ENCODE assay signal across 20 cellular contexts in the genomic region with DNA sequence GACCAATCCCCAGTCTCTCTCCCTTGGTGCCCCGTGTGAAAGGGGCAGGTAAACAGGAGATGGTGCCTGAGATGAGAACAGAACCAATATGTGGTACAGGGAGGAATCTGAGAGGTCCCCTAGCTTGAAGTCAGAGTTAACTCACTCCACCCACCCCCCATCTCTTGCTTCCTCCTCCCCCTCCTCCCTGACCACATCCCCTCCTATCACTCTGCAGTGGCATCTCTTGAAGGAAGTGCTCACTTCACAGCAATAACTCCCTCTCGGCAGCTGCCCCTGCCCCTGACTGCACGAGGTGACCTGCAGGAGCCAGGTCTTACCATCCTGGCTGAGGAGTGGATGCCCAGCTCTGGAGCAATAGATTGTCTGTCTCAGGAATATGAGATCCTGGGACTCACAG.
A peak's percentile ranks its signal among the peaks of the same experiment; 100 is the strongest.
DNase-seq lines count a peak whose midpoint lies in the region; ATAC-seq and TF ChIP-seq lines count a peak whose summit lies in the region.
"Had no signal": no experiment of that assay in that cellular context is flagged by ENCODE, and none has a peak within 500 bp of the region (broad histone marks: within the 10 kb centered on the region; RNA-seq: fewer than 3 reads in every experiment).

No MANE protein-coding gene starts in this region.

- TF ChIP-seq RAD21 in SK-N-SH (IDR thresholded peaks at IDR 0.05; ENCODE audit: low read length): no peak

- WGBS in SK-N-SH (ENCODE audit: low lambda C conversion rate): 60% methylated on average over 3 of the region's 3 CpGs

- peaks cover 27% of the 10 kb centered on the region for H3F3A ChIP-seq in SK-N-SH (replicated peaks; ENCODE audit: insufficient read depth)

- intact Hi-C loops in upper lobe of right lung (cut with DNase I): no loop called here

- no peak overlapping the region for H3K4me3 ChIP-seq in SK-N-SH (ENCODE audit: low read depth in 2 of 2, low read length in 1 of 2)
- no peak overlapping the region for H3K4me3 ChIP-seq in adipocyte (ENCODE audit: low read length)
- no peak overlapping the region for H3K4me3 ChIP-seq in upper lobe of right lung
- H3K4me3 ChIP-seq: coronary artery, testis had no signal

- ATAC-seq in SK-N-SH treated with all-trans-retinoic acid at 6 μM for 48 hours: no peak
- peak; percentile 51 to 64 for ATAC-seq in natural killer cell treated with Interleukin-12 subunit alpha and Interleukin-12 subunit beta and Interleukin-15 and Interleukin-18, amount 100 ng/mL, for 72 hours
- ATAC-seq in upper lobe of right lung: peak; percentile 26
- ATAC-seq in GM18519 (IDR thresholded peaks at IDR 0.05; ENCODE audit: low FRiP score, unreplicated experiment): no peak
- ATAC-seq in GM21717 (IDR thresholded peaks at IDR 0.05; ENCODE audit: unreplicated experiment): no peak
- ATAC-seq: right cardiac atrium, WTC11 had no signal

- H3K4me3 Mint-ChIP-seq in natural killer cell treated with Interleukin-12 subunit alpha and Interleukin-12 subunit beta and Interleukin-15 and Interleukin-18, amount 100 ng/mL, for 72 hours: peak overlapping the region; percentile 26
- H3K4me3 Mint-ChIP-seq: CD4-positive, alpha-beta memory T cell; T-cell; WTC11 had no signal

- H3K9ac ChIP-seq in SK-N-SH (no peak overlapping the region), adipocyte (ENCODE audit: low read length) (peak overlapping the region; percentile 84)

- no peaks in the 10 kb centered on the region for H3K9me2 ChIP-seq in SK-N-SH

- H3K27me3 ChIP-seq in SK-N-SH (ENCODE audit: insufficient read depth) (no peaks in the 10 kb centered on the region), adipocyte (replicated peaks; ENCODE audit: control insufficient read depth, insufficient read depth, low read length) (no peaks in the 10 kb centered on the region), upper lobe of right lung (no peaks in the 10 kb centered on the region)
- H3K27me3 ChIP-seq: testis had no signal

- H3K4me1 Mint-ChIP-seq in natural killer cell treated with Interleukin-12 subunit alpha and Interleukin-12 subunit beta and Interleukin-15 and Interleukin-18, amount 100 ng/mL, for 72 hours (ENCODE audit: low read depth in 2 of 2): peaks cover 7 to 8% of the 10 kb centered on the region in 2 donors
- H3K4me1 Mint-ChIP-seq: CD4-positive, alpha-beta memory T cell had no signal

- no peaks in the 10 kb centered on the region for H4K20me1 ChIP-seq in SK-N-SH (ENCODE audit: insufficient read depth)

- H3K4me2 ChIP-seq in SK-N-SH: peak overlapping the region; percentile 68

- H3K27me3 Mint-ChIP-seq in natural killer cell treated with Interleukin-12 subunit alpha and Interleukin-12 subunit beta and Interleukin-15 and Interleukin-18, amount 100 ng/mL, for 72 hours: peaks cover 4 to 8% of the 10 kb centered on the region in 2 donors

- H3K27ac ChIP-seq in SK-N-SH (ENCODE audit: low read depth in 2 of 2, low read length in 1 of 2): peak overlapping the region; percentile 84 to 94; a peak in 2 of 4 replicates
- no peak overlapping the region for H3K27ac ChIP-seq in upper lobe of right lung
- H3K27ac ChIP-seq: testis had no signal

- H2AFZ ChIP-seq in SK-N-SH (ENCODE audit: low read depth): peak overlapping the region; percentile 19; the same call in 1 of the 2 replicates

- TF ChIP-seq CTCF in SK-N-SH (IDR thresholded peaks at IDR 0.05): no peak
- no peak for TF ChIP-seq CTCF in upper lobe of right lung (IDR thresholded peaks at IDR 0.05)

- DNase-seq in SK-N-SH (no peak), adipocyte (ENCODE audit: low read depth) (no peak), upper lobe of right lung (no peak), NCI-H510A (lab: John Stamatoyannopoulos, UW) (no peak)
- no peak for DNase-seq in natural killer cell treated with Interleukin-12 subunit alpha and Interleukin-12 subunit beta and Interleukin-15 and Interleukin-18, amount 100 ng/mL, for 72 hours (ENCODE audit: low spot score)
- DNase-seq: 8988T; activated gamma-delta T cell; CD4-positive, alpha-beta memory T cell; DMS79; NCI-H774; RPMI8226; stimulated activated CD4-positive, alpha-beta T cell treated with anti-CD3 and anti-CD28 coated beads, Interleukin-1b, Interleukin-23, amount 100 ng/mL, for 48 hours; testis had no signal

- H3K36me3 Mint-ChIP-seq in natural killer cell treated with Interleukin-12 subunit alpha and Interleukin-12 subunit beta and Interleukin-15 and Interleukin-18, amount 100 ng/mL, for 72 hours: no peaks in the 10 kb centered on the region
- H3K36me3 Mint-ChIP-seq: CD4-positive, alpha-beta memory T cell; T-cell; WTC11 had no signal

- CTCF ChIA-PET in SK-N-SH (lab: Yijun Ruan, JAX): no interaction called here

- POLR2A ChIA-PET in SK-N-SH (lab: Yijun Ruan, JAX): no interaction called here

- no peak for TF ChIP-seq EP300 in SK-N-SH (IDR thresholded peaks at IDR 0.05; ENCODE audit: borderline replicate concordance in 1 of 2, low read depth in 1 of 2, low read length in 1 of 2)

- no peaks in the 10 kb centered on the region for H3K36me3 ChIP-seq in SK-N-SH (replicated peaks in 1 of 2; ENCODE audit: control insufficient read depth in 1 of 2, insufficient read depth in 2 of 2, low read length in 1 of 2)
- H3K36me3 ChIP-seq in adipocyte (ENCODE audit: control insufficient read depth, insufficient read depth, low read length, severe bottlenecking): no peaks in the 10 kb centered on the region
- no peaks in the 10 kb centered on the region for H3K36me3 ChIP-seq in upper lobe of right lung

- H3K9me3 ChIP-seq in SK-N-SH (no peaks in the 10 kb centered on the region), adipocyte (ENCODE audit: control insufficient read depth, low read length) (no peaks in the 10 kb centered on the region), upper lobe of right lung (no peaks in the 10 kb centered on the region)
- H3K9me3 ChIP-seq: testis had no signal

- H3K4me1 ChIP-seq in SK-N-SH (ENCODE audit: control insufficient read depth in 1 of 2, insufficient read depth in 2 of 2, low read depth in 1 of 2, low read length in 1 of 2) (peaks cover 10 to 12% of the 10 kb centered on the region in 2 experiments; a peak in 3 of 4 replicates), adipocyte (ENCODE audit: control insufficient read depth, insufficient read depth, low read length) (peaks cover 41% of the 10 kb centered on the region), upper lobe of right lung (peaks cover 6% of the 10 kb centered on the region)

- no peaks in the 10 kb centered on the region for H3K79me2 ChIP-seq in SK-N-SH (ENCODE audit: insufficient read depth)

- H3K9me3 Mint-ChIP-seq in natural killer cell treated with Interleukin-12 subunit alpha and Interleukin-12 subunit beta and Interleukin-15 and Interleukin-18, amount 100 ng/mL, for 72 hours: peaks cover 2% of the 10 kb centered on the region
- H3K9me3 Mint-ChIP-seq: T-cell had no signal

- H3K27ac Mint-ChIP-seq in natural killer cell treated with Interleukin-12 subunit alpha and Interleukin-12 subunit beta and Interleukin-15 and Interleukin-18, amount 100 ng/mL, for 72 hours: peak overlapping the region in 1 of 2 donors; percentile 77
- H3K27ac Mint-ChIP-seq: CD4-positive, alpha-beta memory T cell; T-cell; WTC11 had no signal

TF ChIP-seq in SK-N-SH, 30 proteins besides CTCF, POLR2A, EP300 and RAD21 (continues in another document):
- TF ChIP-seq SMC3 (IDR thresholded peaks at IDR 0.05; ENCODE audit: low read depth, low read length) (no peak), SIN3A (IDR thresholded peaks at IDR 0.05; ENCODE audit: borderline replicate concordance, low read depth, low read length) (no peak), USF1 (IDR thresholded peaks at IDR 0.05; ENCODE audit: borderline replicate concordance, low read depth) (no peak), FOXJ3 (CRISPR knock-in tag; IDR thresholded peaks at IDR 0.05) (no peak), ELF1 (IDR thresholded peaks at IDR 0.05) (no peak), MXI1 (IDR thresholded peaks at IDR 0.05; ENCODE audit: low read depth, low read length) (no peak), NFIC (IDR thresholded peaks at IDR 0.05; ENCODE audit: borderline replicate concordance) (no peak), NRF1 (IDR thresholded peaks at IDR 0.05; ENCODE audit: low read depth, low read length) (no peak), MEF2A (IDR thresholded peaks at IDR 0.05; ENCODE audit: borderline replicate concordance, low read depth) (no peak), POLR2AphosphoS5 (IDR thresholded peaks at IDR 0.05; ENCODE audit: low read depth, low read length) (no peak)

TF ChIP-seq in SK-N-SH treated with all-trans-retinoic acid at 6 μM for 48 hours, 23 proteins besides CTCF, POLR2A, EP300 and RAD21 (continues in another document):
- TF ChIP-seq, protein P1, sequence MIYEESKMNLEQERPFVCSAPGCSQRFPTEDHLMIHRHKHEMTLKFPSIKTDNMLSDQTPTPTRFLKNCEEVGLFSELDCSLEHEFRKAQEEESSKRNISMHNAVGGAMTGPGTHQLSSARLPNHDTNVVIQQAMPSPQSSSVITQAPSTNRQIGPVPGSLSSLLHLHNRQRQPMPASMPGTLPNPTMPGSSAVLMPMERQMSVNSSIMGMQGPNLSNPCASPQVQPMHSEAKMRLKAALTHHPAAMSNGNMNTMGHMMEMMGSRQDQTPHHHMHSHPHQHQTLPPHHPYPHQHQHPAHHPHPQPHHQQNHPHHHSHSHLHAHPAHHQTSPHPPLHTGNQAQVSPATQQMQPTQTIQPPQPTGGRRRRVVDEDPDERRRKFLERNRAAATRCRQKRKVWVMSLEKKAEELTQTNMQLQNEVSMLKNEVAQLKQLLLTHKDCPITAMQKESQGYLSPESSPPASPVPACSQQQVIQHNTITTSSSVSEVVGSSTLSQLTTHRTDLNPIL (CRISPR knock-in tag; IDR thresholded peaks at IDR 0.05; ENCODE audit: low read depth): no peak
- TF ChIP-seq ARNTL (CRISPR knock-in tag; IDR thresholded peaks at IDR 0.05; ENCODE audit: borderline replicate concordance, low read depth): no peak
- TF ChIP-seq, protein P2, sequence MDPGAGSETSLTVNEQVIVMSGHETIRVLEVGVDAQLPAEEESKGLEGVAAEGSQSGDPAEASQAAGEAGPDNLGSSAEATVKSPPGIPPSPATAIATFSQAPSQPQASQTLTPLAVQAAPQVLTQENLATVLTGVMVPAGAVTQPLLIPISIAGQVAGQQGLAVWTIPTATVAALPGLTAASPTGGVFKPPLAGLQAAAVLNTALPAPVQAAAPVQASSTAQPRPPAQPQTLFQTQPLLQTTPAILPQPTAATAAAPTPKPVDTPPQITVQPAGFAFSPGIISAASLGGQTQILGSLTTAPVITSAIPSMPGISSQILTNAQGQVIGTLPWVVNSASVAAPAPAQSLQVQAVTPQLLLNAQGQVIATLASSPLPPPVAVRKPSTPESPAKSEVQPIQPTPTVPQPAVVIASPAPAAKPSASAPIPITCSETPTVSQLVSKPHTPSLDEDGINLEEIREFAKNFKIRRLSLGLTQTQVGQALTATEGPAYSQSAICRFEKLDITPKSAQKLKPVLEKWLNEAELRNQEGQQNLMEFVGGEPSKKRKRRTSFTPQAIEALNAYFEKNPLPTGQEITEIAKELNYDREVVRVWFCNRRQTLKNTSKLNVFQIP (CRISPR knock-in tag; IDR thresholded peaks at IDR 0.05; ENCODE audit: borderline replicate concordance, low read depth): no peak
- TF ChIP-seq GLIS3 (CRISPR knock-in tag; IDR thresholded peaks at IDR 0.05): no peak
- TF ChIP-seq OSR1 (CRISPR knock-in tag; IDR thresholded peaks at IDR 0.05): no peak
- no peak for TF ChIP-seq CSDC2 (CRISPR knock-in tag; IDR thresholded peaks at IDR 0.05)
- no peak for TF ChIP-seq RARB (CRISPR knock-in tag; IDR thresholded peaks at IDR 0.05)

Comparison
In these comparisons a context has a peak if more than half of its experiments do, and no peak if none do; other contexts are left out.
1. ATAC-seq: peak in natural killer cell treated with Interleukin-12 subunit alpha and Interleukin-12 subunit beta and Interleukin-15 and Interleukin-18, amount 100 ng/mL, for 72 hours (2 of 2) and upper lobe of right lung (single experiment); none in SK-N-SH treated with all-trans-retinoic acid at 6 μM for 48 hours (single experiment), GM18519 (single experiment) and GM21717 (single experiment).